14 cellular contexts compared by ENCODE assay signal in genomic region chr5:142508027-142508426, GRCh38.
A peak's percentile ranks its signal among the peaks of the same experiment; 100 is the strongest.
DNase-seq lines count a peak whose midpoint lies in the region; ATAC-seq and TF ChIP-seq lines count a peak whose summit lies in the region.
"Had no signal": no experiment of that assay in that cellular context is flagged by ENCODE, and none has a peak within 500 bp of the region (broad histone marks: within the 10 kb centered on the region; RNA-seq: fewer than 3 reads in every experiment).

No MANE protein-coding gene starts in this region.

- in situ Hi-C loops in GM23248 (cut with MboI): no loop called here

- H3K4me1 ChIP-seq in right atrium auricular region (peaks cover 0 to 21% of the 10 kb centered on the region in 2 donors), endocrine pancreas (ENCODE audit: control insufficient read depth, insufficient read depth, low read length) (no peaks in the 10 kb centered on the region), lung (ENCODE audit: control insufficient read depth in 2 of 2, insufficient read depth in 2 of 2, low read length in 2 of 2) (peaks cover 3 to 14% of the 10 kb centered on the region in 2 donors), GM23248 (ENCODE audit: insufficient read depth) (peaks cover 18% of the 10 kb centered on the region)

- no peaks in the 10 kb centered on the region for H3K9me3 ChIP-seq in right atrium auricular region
- H3K9me3 ChIP-seq in endocrine pancreas (ENCODE audit: control insufficient read depth, low read length): no peaks in the 10 kb centered on the region
- H3K9me3 ChIP-seq in lung (ENCODE audit: control insufficient read depth in 2 of 2, insufficient read depth in 1 of 2, low read length in 1 of 2): no peaks in the 10 kb centered on the region
- H3K9me3 ChIP-seq in GM23248 (ENCODE audit: low read depth): no peaks in the 10 kb centered on the region

- H2AFZ ChIP-seq in GM23248: no peak overlapping the region

- no peaks in the 10 kb centered on the region for H3K36me3 ChIP-seq in right atrium auricular region
- no peaks in the 10 kb centered on the region for H3K36me3 ChIP-seq in endocrine pancreas (ENCODE audit: control insufficient read depth, insufficient read depth, low read length)
- no peaks in the 10 kb centered on the region for H3K36me3 ChIP-seq in lung (ENCODE audit: control insufficient read depth in 2 of 2, insufficient read depth in 2 of 2, low read length in 2 of 2)
- no peaks in the 10 kb centered on the region for H3K36me3 ChIP-seq in GM23248 (ENCODE audit: low read depth)

- H3K4me3 ChIP-seq in right atrium auricular region (no peak overlapping the region), endocrine pancreas (ENCODE audit: control insufficient read depth, insufficient read depth, low read length) (peak overlapping the region; percentile 54), lung (no peak overlapping the region), GM23248 (no peak overlapping the region)
- H3K4me3 ChIP-seq: dorsolateral prefrontal cortex had no signal

- H3K27me3 ChIP-seq in right atrium auricular region: no peaks in the 10 kb centered on the region
- no peaks in the 10 kb centered on the region for H3K27me3 ChIP-seq in endocrine pancreas (ENCODE audit: control insufficient read depth, insufficient read depth, low read length)
- no peaks in the 10 kb centered on the region for H3K27me3 ChIP-seq in lung (ENCODE audit: control insufficient read depth, insufficient read depth)
- no peaks in the 10 kb centered on the region for H3K27me3 ChIP-seq in GM23248 (replicated peaks; ENCODE audit: insufficient read depth)
- H3K27me3 ChIP-seq: dorsolateral prefrontal cortex had no signal

- TF ChIP-seq CTCF in right atrium auricular region (IDR thresholded peaks at IDR 0.05) (no peak), lung (IDR thresholded peaks at IDR 0.05; ENCODE audit: control extremely low read depth, extremely low read depth) (no peak), osteocyte (IDR thresholded peaks at IDR 0.05) (no peak)

- H3K9me2 ChIP-seq in GM23248 (ENCODE audit: insufficient read depth): no peaks in the 10 kb centered on the region

- DNase-seq in right atrium auricular region (ENCODE audit: low spot score) (no peak), cardiac septum (ENCODE audit: low spot score) (no peak), lung (ENCODE audit: low spot score) (peak; percentile 31), T-cell (no peak), GM23248 (no peak), osteocyte (ENCODE audit: extremely low spot score, unreplicated experiment) (no peak)
- DNase-seq: activated CD8-positive, alpha-beta memory T cell treated with anti-CD3 and anti-CD28 coated beads, Interleukin-2, amount 10 ng/mL, durations not matched to agents 7 days and 5 days; dorsolateral prefrontal cortex; NK-92 treated with Interleukin-12 subunit alpha and Interleukin-12 subunit beta, amount 100 ng/mL, for 24 hours; T-helper 1 cell had no signal

- no peaks in the 10 kb centered on the region for H3K36me3 Mint-ChIP-seq in T-cell
- H3K36me3 Mint-ChIP-seq in osteocyte (ENCODE audit: unreplicated experiment): no peaks in the 10 kb centered on the region
- H3K36me3 Mint-ChIP-seq: activated CD8-positive, alpha-beta memory T cell treated with anti-CD3 and anti-CD28 coated beads, Interleukin-2, amount 10 ng/mL, durations not matched to agents 7 days and 5 days; brain had no signal

- H3K4me3 Mint-ChIP-seq in T-cell (no peak overlapping the region), osteocyte (ENCODE audit: unreplicated experiment) (no peak overlapping the region)
- H3K4me3 Mint-ChIP-seq: activated CD8-positive, alpha-beta memory T cell treated with anti-CD3 and anti-CD28 coated beads, Interleukin-2, amount 10 ng/mL, durations not matched to agents 7 days and 5 days; brain had no signal

- CTCF ChIA-PET in T-cell (lab: Charles Lee): no interaction called here

- intact Hi-C loops in cardiac septum (cut with DNase I): no loop called here

- no peaks in the 10 kb centered on the region for H3K9me3 Mint-ChIP-seq in T-cell
- no peaks in the 10 kb centered on the region for H3K9me3 Mint-ChIP-seq in osteocyte (ENCODE audit: unreplicated experiment)

- H3K4me2 ChIP-seq in GM23248 (ENCODE audit: unreplicated experiment): no peak overlapping the region

- POLR2A ChIA-PET in T-cell (lab: Charles Lee): no interaction called here

- ATAC-seq in lung (ENCODE audit: insufficient read depth, low FRiP score) (peak; percentile 29), T-cell (replicated peaks in 1 of 4) (no peak), HG03432 (IDR thresholded peaks at IDR 0.05; ENCODE audit: unreplicated experiment) (no peak)
- ATAC-seq: activated CD8-positive, alpha-beta memory T cell treated with anti-CD3 and anti-CD28 coated beads, Interleukin-2, amount 10 ng/mL, durations not matched to agents 7 days and 5 days had no signal

- H3K9ac ChIP-seq in endocrine pancreas (ENCODE audit: control insufficient read depth, insufficient read depth, low read length) (peak overlapping the region; percentile 30), GM23248 (no peak overlapping the region)

- H3K4me1 Mint-ChIP-seq in T-cell: peaks cover 18 to 22% (median 20%) of the 10 kb centered on the region in 3 donors
- peaks cover 30% of the 10 kb centered on the region for H3K4me1 Mint-ChIP-seq in osteocyte (ENCODE audit: unreplicated experiment)

- H3K27ac ChIP-seq in right atrium auricular region (peak overlapping the region; percentile 5 to 8), lung (ENCODE audit: low read depth in 1 of 2, low read length in 1 of 2) (no peak overlapping the region), GM23248 (no peak overlapping the region)
- H3K27ac ChIP-seq: RWPE1 had no signal

- 37 to 64% methylated on average over 11 of the region's 11 CpGs for WGBS in lung, 2 donors
- WGBS in GM23248 (ENCODE audit: low coverage in 1 of 2, low lambda C conversion rate in 2 of 2, missing lambda C conversion rate in 2 of 2), 2 experiments: 93 to 95% methylated on average over 11 of the region's 11 CpGs

- H3F3A ChIP-seq in GM23248 (ENCODE audit: insufficient read depth): peaks cover 14% of the 10 kb centered on the region; the same call in 1 of the 2 replicates

- H3K27ac Mint-ChIP-seq in T-cell: no peak overlapping the region
- no peak overlapping the region for H3K27ac Mint-ChIP-seq in osteocyte (ENCODE audit: unreplicated experiment)
- H3K27ac Mint-ChIP-seq: activated CD8-positive, alpha-beta memory T cell treated with anti-CD3 and anti-CD28 coated beads, Interleukin-2, amount 10 ng/mL, durations not matched to agents 7 days and 5 days had no signal

- H4K20me1 ChIP-seq in GM23248 (ENCODE audit: insufficient read depth): no peaks in the 10 kb centered on the region

- H3K27me3 Mint-ChIP-seq in T-cell: peaks cover 0 to 1% of the 10 kb centered on the region in 2 donors
- peaks cover 2% of the 10 kb centered on the region for H3K27me3 Mint-ChIP-seq in osteocyte (ENCODE audit: unreplicated experiment)

- H3K79me2 ChIP-seq in GM23248 (ENCODE audit: insufficient read depth): no peaks in the 10 kb centered on the region

Comparison
In these comparisons a context has a peak if more than half of its experiments do, and no peak if none do; other contexts are left out.
1. H3K27ac ChIP-seq: peak in right atrium auricular region (2 of 2); none in lung (0 of 2) and GM23248 (single experiment).